In genomic region chr3:113948015-113948917, GRCh38 we compare ENCODE assay signal across 8 cellular contexts. TPM values are rescaled to one million over a fixed set of nuclear protein-coding genes. Genes with fewer than 3 reads are reported as not detected.
DNase-seq lines count a peak whose midpoint lies in the region; ATAC-seq and TF ChIP-seq lines count a peak whose summit lies in the region.

No MANE protein-coding gene starts in this region.

- no TSS peak for BruUV-seq in Panc1 (replicated peaks; lab: Mats Ljungman, UMichigan)

- in situ Hi-C loops in Panc1 (cut with HindIII; ENCODE audit: low pct_unique_long_range_greater_than_20kb, low sequenced_read_pairs) = no loop called here

- peak; percentile 26 to 42 (median 28) for DNase-seq in CD4-positive, CD25-positive, alpha-beta regulatory T cell
- DNase-seq in Panc1 (ENCODE audit: low read depth, low spot score) (no peak), right cardiac atrium (peak; percentile 21 to 62 (median 60)), sigmoid colon (no peak), SIG-M5 treated with dmso at 0.1 percent for 504 hours (lab: John Stamatoyannopoulos, UW; ENCODE audit: unreplicated experiment) (no peak)
- peak; percentile 44 for DNase-seq in activated naive CD8-positive, alpha-beta T cell treated with anti-CD3 and anti-CD28 coated beads for 36 hours

- peaks cover 26% of the 10 kb centered on the region for H3K27me3 Mint-ChIP-seq in CD4-positive, CD25-positive, alpha-beta regulatory T cell
- H3K27me3 Mint-ChIP-seq in activated naive CD8-positive, alpha-beta T cell treated with anti-CD3 and anti-CD28 coated beads for 36 hours = peaks cover 24% of the 10 kb centered on the region

- CTCF ChIA-PET in Panc1 (lab: Charles Lee) = no interaction called here

- peaks cover 0 to 3% (median 0%) of the 10 kb centered on the region in 7 donors for H3K9me3 Mint-ChIP-seq in CD4-positive, CD25-positive, alpha-beta regulatory T cell
- H3K9me3 Mint-ChIP-seq in activated naive CD8-positive, alpha-beta T cell treated with anti-CD3 and anti-CD28 coated beads for 36 hours = no peaks in the 10 kb centered on the region

- H3K36me3 Mint-ChIP-seq in CD4-positive, CD25-positive, alpha-beta regulatory T cell = no peaks in the 10 kb centered on the region
- H3K36me3 Mint-ChIP-seq in activated naive CD8-positive, alpha-beta T cell treated with anti-CD3 and anti-CD28 coated beads for 36 hours = peaks cover 10% of the 10 kb centered on the region

- intact Hi-C loops in Panc1 (cut with micrococcal nuclease; ENCODE audit: unreplicated experiment) (no loop called here), right cardiac atrium (cut with DNase I) (no loop called here), sigmoid colon (cut with DNase I) (loop anchor here (5.0 to 10.0 kb wide), 2 partner anchors 109 to 193 kb away; partner anchors contain the start of genes CCDC191 and QTRT2)

- WGBS in right cardiac atrium = 3% methylated on average over 65 of the region's 65 CpGs
- 1 to 3% methylated on average over 65 of the region's 65 CpGs for WGBS in sigmoid colon, 2 donors

- no peak for TF ChIP-seq CTCF in Panc1 (IDR thresholded peaks at IDR 0.05)
- no peak for TF ChIP-seq CTCF in sigmoid colon (IDR thresholded peaks at IDR 0.05)

- H3K4me1 Mint-ChIP-seq in CD4-positive, CD25-positive, alpha-beta regulatory T cell = peaks cover 4 to 16% (median 8%) of the 10 kb centered on the region in 4 donors
- peaks cover 12% of the 10 kb centered on the region for H3K4me1 Mint-ChIP-seq in activated naive CD8-positive, alpha-beta T cell treated with anti-CD3 and anti-CD28 coated beads for 36 hours

- POLR2A ChIA-PET in Panc1 (lab: Charles Lee) = no interaction called here

- peaks cover 14% of the 10 kb centered on the region for H3K27me3 ChIP-seq in CD4-positive, CD25-positive, alpha-beta regulatory T cell (ENCODE audit: control insufficient read depth, insufficient read depth, low read length)
- H3K27me3 ChIP-seq in Panc1 (ENCODE audit: control insufficient read depth, insufficient read depth, low read length) (no peaks in the 10 kb centered on the region), right cardiac atrium (ENCODE audit: control insufficient read depth, insufficient read depth) (no peaks in the 10 kb centered on the region), sigmoid colon (no peaks in the 10 kb centered on the region)

- no peak overlapping the region for H3K27ac ChIP-seq in CD4-positive, CD25-positive, alpha-beta regulatory T cell (ENCODE audit: insufficient read depth, low read length, poor library complexity, severe bottlenecking)
- H3K27ac ChIP-seq in Panc1 (ENCODE audit: low read length) = no peak overlapping the region
- H3K27ac ChIP-seq in right cardiac atrium (ENCODE audit: low read length) = no peak overlapping the region
- peak overlapping the region in 3 of 4 donors; percentile 32 to 57 (median 40) for H3K27ac ChIP-seq in sigmoid colon

- peak overlapping the region in 1 of 3 donors; percentile 6 for H3K27ac Mint-ChIP-seq in CD4-positive, CD25-positive, alpha-beta regulatory T cell
- H3K27ac Mint-ChIP-seq in activated naive CD8-positive, alpha-beta T cell treated with anti-CD3 and anti-CD28 coated beads for 36 hours = no peak overlapping the region

- TF ChIP-seq EP300 in sigmoid colon (IDR thresholded peaks at IDR 0.05) = no peak

- peak; percentile 21 to 25 for ATAC-seq in CD4-positive, CD25-positive, alpha-beta regulatory T cell (ENCODE audit: low read depth in 2 of 2)
- ATAC-seq in GM19324 (IDR thresholded peaks at IDR 0.05; ENCODE audit: low FRiP score, unreplicated experiment) = peak; percentile 56
- peak; percentile 62 for ATAC-seq in HG03354 (IDR thresholded peaks at IDR 0.05; ENCODE audit: poor library complexity, severe bottlenecking, unreplicated experiment)
- peak; percentile 76 for ATAC-seq in Panc1
- ATAC-seq in right cardiac atrium = peak; percentile 44 to 55

- no peaks in the 10 kb centered on the region for H3K36me3 ChIP-seq in CD4-positive, CD25-positive, alpha-beta regulatory T cell (ENCODE audit: control insufficient read depth, insufficient read depth, low read length)
- H3K36me3 ChIP-seq in Panc1 (ENCODE audit: control insufficient read depth, insufficient read depth, low read length) = no peaks in the 10 kb centered on the region
- no peaks in the 10 kb centered on the region for H3K36me3 ChIP-seq in sigmoid colon

- peak overlapping the region; percentile 62 to 81 (median 77) for H3K4me3 Mint-ChIP-seq in CD4-positive, CD25-positive, alpha-beta regulatory T cell
- H3K4me3 Mint-ChIP-seq in activated naive CD8-positive, alpha-beta T cell treated with anti-CD3 and anti-CD28 coated beads for 36 hours = peak overlapping the region; percentile 58

- TF ChIP-seq POLR2A in sigmoid colon (IDR thresholded peaks at IDR 0.05) = no peak

- H3K4me1 ChIP-seq in CD4-positive, CD25-positive, alpha-beta regulatory T cell (ENCODE audit: control insufficient read depth, insufficient read depth, low read length, poor library complexity, severe bottlenecking) = peaks cover 14% of the 10 kb centered on the region
- peaks cover 11% of the 10 kb centered on the region for H3K4me1 ChIP-seq in Panc1 (ENCODE audit: control insufficient read depth, insufficient read depth, low read length)
- no peaks in the 10 kb centered on the region for H3K4me1 ChIP-seq in right cardiac atrium (ENCODE audit: control insufficient read depth, insufficient read depth, low read length)
- peaks cover 0 to 11% (median 9%) of the 10 kb centered on the region in 4 donors for H3K4me1 ChIP-seq in sigmoid colon

- H3K9me3 ChIP-seq in CD4-positive, CD25-positive, alpha-beta regulatory T cell (ENCODE audit: control insufficient read depth in 2 of 2, low read length in 2 of 2) = no peaks in the 10 kb centered on the region
- no peaks in the 10 kb centered on the region for H3K9me3 ChIP-seq in Panc1 (ENCODE audit: control insufficient read depth, insufficient read depth, low read depth, low read length)
- H3K9me3 ChIP-seq in right cardiac atrium (ENCODE audit: control insufficient read depth, low read length) = no peaks in the 10 kb centered on the region
- H3K9me3 ChIP-seq in sigmoid colon = no peaks in the 10 kb centered on the region

- peak overlapping the region; percentile 57 for H3K4me3 ChIP-seq in CD4-positive, CD25-positive, alpha-beta regulatory T cell (ENCODE audit: low read depth, low read length)
- H3K4me3 ChIP-seq in Panc1 (ENCODE audit: low read depth in 2 of 2, low read length in 2 of 2) (peak overlapping the region; percentile 68 to 75), right cardiac atrium (ENCODE audit: low read length) (peak overlapping the region; percentile 87), sigmoid colon (peak overlapping the region; percentile 58 to 82 (median 68))

RNA-seq across cellular contexts. Expression of gene ZDHHC23, which starts 0.5 kb away (rescaled TPM):
- total RNA-seq in CD4-positive, CD25-positive, alpha-beta regulatory T cell = 7.4 TPM
- polyA plus RNA-seq in CD4-positive, CD25-positive, alpha-beta regulatory T cell = 1 to 10 TPM in 1 of 4 donors, under 1 TPM in 3; 0.49 to 2.1 (median 0.63) TPM
- 23.6 TPM for total RNA-seq in Panc1 (2021; ENCODE audit: unreplicated experiment)
- 9.2 TPM for polyA plus RNA-seq in Panc1 (2012; ENCODE audit: insufficient read length)
- total RNA-seq in activated naive CD8-positive, alpha-beta T cell treated with anti-CD3 and anti-CD28 coated beads for 36 hours = 1 to 10 TPM; 2.6 to 3.7 TPM
- 1 to 10 TPM; 1.2 to 2.4 (median 2.2) TPM for total RNA-seq in right cardiac atrium
- polyA plus RNA-seq in right cardiac atrium = 0.93 TPM
- total RNA-seq in sigmoid colon = 1 to 10 TPM; 1.1 to 1.4 (median 1.3) TPM
- polyA plus RNA-seq in sigmoid colon = 1 to 10 TPM; 3.9 to 8.0 (median 4.2) TPM

Comparison
In these comparisons a context has a peak if more than half of its experiments do, and no peak if none do; other contexts are left out.
1. ATAC-seq: peak in every context shown above with its lines; median percentile 76 in Panc1; 62 in HG03354; 56 in GM19324; 50 in right cardiac atrium; 23 in CD4-positive, CD25-positive, alpha-beta regulatory T cell.
2. DNase-seq: peak in CD4-positive, CD25-positive, alpha-beta regulatory T cell (3 of 3), activated naive CD8-positive, alpha-beta T cell treated with anti-CD3 and anti-CD28 coated beads for 36 hours (single experiment) and right cardiac atrium (3 of 3); none in Panc1 (single experiment), sigmoid colon (single experiment) and SIG-M5 treated with dmso at 0.1 percent for 504 hours (single experiment).
3. H3K27ac ChIP-seq: peak in sigmoid colon (3 of 4); none in CD4-positive, CD25-positive, alpha-beta regulatory T cell (single experiment), Panc1 (single experiment) and right cardiac atrium (single experiment).
4. Peak in every context shown above with its lines, with median percentiles within 50 percentile points of each other: H3K4me3 ChIP-seq.